ENCODE assay signal across 1 cellular context in the genomic region with DNA sequence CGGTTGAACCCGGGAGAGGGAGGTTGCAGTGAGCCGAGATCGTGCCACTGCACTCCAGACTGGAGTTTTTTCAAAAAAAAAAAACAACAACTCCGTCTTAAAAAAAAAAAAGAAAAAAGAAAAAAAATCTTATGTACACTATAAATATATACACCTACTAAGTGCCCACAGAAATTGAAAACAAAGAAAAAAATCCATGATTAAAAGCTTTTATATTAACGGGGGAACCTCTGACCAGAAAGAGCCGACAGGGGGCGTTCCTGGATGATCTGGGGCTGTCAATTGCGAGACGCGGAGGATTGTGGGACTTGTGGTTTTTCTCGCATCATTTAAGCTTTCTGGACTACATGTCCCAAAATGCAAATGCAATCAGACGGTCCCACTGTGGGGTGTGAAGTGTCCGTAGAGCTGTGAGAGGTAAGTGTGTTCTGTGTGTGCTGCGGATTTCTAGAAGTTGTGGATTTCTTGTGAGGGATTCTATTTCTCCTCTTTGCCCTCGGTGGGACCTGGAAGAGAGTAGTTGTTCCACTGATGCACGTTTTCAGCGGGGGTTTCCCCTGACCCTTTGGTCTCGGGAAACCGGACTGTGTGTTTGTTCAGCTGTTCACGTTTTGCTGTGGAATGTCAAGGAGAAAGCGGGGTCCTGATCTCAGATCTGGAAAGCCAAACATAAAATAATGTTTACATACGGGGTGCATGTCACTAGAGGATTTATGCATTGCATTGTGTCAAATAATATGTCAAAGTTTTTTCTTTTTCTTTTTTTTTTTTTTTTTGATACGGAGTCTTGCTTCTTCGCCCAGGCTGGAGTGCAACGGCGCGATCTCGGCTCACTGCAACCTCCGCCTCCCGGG.
A peak's percentile ranks its signal among the peaks of the same experiment; 100 is the strongest.
TF ChIP-seq lines count a peak whose summit lies in the region.

A gene with protein sequence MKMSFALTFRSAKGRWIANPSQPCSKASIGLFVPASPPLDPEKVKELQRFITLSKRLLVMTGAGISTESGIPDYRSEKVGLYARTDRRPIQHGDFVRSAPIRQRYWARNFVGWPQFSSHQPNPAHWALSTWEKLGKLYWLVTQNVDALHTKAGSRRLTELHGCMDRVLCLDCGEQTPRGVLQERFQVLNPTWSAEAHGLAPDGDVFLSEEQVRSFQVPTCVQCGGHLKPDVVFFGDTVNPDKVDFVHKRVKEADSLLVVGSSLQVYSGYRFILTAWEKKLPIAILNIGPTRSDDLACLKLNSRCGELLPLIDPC (plus strand): TSS at position 360 of the 854 bp plus-strand sequence. CDS start 1,241 bp downstream, outside the sequence.

TF ChIP-seq in K562, 482 proteins besides CTCF, POLR2A, EP300 and RAD21 (continued from another document and continues in another):
- TF ChIP-seq, protein P1, sequence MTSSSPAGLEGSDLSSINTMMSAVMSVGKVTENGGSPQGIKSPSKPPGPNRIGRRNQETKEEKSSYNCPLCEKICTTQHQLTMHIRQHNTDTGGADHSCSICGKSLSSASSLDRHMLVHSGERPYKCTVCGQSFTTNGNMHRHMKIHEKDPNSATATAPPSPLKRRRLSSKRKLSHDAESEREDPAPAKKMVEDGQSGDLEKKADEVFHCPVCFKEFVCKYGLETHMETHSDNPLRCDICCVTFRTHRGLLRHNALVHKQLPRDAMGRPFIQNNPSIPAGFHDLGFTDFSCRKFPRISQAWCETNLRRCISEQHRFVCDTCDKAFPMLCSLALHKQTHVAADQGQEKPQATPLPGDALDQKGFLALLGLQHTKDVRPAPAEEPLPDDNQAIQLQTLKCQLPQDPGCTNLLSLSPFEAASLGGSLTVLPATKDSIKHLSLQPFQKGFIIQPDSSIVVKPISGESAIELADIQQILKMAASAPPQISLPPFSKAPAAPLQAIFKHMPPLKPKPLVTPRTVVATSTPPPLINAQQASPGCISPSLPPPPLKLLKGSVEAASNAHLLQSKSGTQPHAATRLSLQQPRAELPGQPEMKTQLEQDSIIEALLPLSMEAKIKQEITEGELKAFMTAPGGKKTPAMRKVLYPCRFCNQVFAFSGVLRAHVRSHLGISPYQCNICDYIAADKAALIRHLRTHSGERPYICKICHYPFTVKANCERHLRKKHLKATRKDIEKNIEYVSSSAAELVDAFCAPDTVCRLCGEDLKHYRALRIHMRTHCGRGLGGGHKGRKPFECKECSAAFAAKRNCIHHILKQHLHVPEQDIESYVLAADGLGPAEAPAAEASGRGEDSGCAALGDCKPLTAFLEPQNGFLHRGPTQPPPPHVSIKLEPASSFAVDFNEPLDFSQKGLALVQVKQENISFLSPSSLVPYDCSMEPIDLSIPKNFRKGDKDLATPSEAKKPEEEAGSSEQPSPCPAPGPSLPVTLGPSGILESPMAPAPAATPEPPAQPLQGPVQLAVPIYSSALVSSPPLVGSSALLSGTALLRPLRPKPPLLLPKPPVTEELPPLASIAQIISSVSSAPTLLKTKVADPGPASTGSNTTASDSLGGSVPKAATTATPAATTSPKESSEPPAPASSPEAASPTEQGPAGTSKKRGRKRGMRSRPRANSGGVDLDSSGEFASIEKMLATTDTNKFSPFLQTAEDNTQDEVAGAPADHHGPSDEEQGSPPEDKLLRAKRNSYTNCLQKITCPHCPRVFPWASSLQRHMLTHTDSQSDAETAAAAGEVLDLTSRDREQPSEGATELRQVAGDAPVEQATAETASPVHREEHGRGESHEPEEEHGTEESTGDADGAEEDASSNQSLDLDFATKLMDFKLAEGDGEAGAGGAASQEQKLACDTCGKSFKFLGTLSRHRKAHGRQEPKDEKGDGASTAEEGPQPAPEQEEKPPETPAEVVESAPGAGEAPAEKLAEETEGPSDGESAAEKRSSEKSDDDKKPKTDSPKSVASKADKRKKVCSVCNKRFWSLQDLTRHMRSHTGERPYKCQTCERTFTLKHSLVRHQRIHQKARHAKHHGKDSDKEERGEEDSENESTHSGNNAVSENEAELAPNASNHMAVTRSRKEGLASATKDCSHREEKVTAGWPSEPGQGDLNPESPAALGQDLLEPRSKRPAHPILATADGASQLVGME (CRISPR knock-in tag; IDR thresholded peaks at IDR 0.05), result no peak
- TF ChIP-seq, protein P2, sequence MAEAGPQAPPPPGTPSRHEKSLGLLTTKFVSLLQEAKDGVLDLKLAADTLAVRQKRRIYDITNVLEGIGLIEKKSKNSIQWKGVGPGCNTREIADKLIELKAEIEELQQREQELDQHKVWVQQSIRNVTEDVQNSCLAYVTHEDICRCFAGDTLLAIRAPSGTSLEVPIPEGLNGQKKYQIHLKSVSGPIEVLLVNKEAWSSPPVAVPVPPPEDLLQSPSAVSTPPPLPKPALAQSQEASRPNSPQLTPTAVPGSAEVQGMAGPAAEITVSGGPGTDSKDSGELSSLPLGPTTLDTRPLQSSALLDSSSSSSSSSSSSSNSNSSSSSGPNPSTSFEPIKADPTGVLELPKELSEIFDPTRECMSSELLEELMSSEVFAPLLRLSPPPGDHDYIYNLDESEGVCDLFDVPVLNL (CRISPR knock-in tag; IDR thresholded peaks at IDR 0.05; ENCODE audit: low read depth), result no peak
- TF ChIP-seq, protein P3, sequence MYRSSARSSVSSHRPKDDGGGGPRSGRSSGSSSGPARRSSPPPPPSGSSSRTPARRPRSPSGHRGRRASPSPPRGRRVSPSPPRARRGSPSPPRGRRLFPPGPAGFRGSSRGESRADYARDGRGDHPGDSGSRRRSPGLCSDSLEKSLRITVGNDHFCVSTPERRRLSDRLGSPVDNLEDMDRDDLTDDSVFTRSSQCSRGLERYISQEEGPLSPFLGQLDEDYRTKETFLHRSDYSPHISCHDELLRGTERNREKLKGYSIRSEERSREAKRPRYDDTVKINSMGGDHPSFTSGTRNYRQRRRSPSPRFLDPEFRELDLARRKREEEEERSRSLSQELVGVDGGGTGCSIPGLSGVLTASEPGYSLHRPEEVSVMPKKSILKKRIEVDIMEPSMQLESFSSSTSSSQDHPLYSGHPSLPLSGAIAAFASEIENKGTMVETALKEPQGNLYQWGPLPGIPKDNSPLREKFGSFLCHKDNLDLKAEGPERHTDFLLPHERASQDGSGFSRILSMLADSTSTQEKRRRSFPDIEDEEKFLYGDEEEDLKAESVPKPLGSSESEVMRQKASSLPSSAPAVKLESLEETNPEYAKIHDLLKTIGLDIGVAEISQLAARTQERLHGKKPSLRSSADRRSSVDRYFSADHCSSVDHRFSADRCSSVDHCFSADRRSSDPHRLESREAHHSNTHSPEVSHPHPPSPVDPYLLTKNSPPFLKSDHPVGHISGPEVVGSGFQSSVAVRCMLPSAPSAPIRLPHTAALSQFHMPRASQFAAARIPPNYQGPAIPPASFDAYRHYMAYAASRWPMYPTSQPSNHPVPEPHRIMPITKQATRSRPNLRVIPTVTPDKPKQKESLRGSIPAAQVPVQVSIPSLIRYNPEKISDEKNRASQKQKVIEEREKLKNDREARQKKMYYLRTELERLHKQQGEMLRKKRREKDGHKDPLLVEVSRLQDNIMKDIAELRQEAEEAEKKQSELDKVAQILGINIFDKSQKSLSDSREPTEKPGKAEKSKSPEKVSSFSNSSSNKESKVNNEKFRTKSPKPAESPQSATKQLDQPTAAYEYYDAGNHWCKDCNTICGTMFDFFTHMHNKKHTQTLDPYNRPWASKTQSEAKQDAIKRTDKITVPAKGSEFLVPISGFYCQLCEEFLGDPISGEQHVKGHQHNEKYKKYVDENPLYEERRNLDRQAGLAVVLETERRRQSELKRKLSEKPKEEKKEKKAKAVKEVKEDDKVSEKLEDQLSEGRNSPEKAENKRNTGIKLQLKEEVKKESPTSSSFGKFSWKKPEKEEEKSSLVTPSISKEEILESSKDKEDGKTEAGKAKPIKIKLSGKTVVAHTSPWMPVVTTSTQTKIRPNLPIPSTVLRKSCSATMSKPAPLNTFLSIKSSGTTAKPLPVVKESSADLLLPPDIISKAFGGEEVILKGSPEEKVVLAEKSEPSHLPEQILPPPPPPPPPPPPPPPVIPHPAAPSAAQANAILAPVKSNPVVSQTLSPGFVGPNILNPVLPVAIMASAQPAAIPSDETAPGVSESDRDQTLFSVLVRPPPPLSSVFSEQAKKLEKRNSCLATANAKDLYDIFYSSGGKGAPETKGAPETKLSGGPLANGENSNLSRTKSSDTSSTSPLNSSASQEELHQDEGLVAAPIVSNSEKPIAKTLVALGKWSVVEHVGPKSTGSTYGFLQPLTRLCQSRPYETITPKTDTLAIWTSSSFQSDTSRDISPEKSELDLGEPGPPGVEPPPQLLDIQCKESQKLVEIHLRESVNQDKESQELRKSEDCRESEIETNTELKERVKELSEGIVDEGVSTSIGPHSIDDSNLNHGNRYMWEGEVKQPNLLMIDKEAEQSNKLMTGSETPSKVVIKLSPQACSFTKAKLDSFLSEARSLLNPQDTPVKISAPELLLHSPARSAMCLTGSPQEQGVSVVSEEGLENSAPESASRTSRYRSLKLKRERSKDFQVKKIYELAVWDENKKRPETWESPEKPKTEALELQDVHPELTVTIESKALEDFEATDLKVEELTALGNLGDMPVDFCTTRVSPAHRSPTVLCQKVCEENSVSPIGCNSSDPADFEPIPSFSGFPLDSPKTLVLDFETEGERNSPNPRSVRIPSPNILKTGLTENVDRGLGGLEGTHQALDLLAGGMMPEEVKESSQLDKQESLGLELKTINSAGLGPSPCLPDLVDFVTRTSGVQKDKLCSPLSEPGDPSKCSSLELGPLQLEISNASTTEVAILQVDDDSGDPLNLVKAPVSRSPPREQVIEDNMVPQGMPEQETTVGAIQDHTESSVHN (IDR thresholded peaks at IDR 0.05; ENCODE audit: borderline replicate concordance in 1 of 2, low read depth in 1 of 2), result peak in 1 of 2 experiments; percentile 91; a peak in 2 of 4 replicates
- TF ChIP-seq ZNF347 (CRISPR knock-in tag; IDR thresholded peaks at IDR 0.05; ENCODE audit: low read depth), result no peak
- TF ChIP-seq ZNF12 (CRISPR knock-in tag; IDR thresholded peaks at IDR 0.05), result no peak
- TF ChIP-seq MCM2 (IDR thresholded peaks at IDR 0.05; ENCODE audit: low read depth), result no peak
- TF ChIP-seq, protein P4, sequence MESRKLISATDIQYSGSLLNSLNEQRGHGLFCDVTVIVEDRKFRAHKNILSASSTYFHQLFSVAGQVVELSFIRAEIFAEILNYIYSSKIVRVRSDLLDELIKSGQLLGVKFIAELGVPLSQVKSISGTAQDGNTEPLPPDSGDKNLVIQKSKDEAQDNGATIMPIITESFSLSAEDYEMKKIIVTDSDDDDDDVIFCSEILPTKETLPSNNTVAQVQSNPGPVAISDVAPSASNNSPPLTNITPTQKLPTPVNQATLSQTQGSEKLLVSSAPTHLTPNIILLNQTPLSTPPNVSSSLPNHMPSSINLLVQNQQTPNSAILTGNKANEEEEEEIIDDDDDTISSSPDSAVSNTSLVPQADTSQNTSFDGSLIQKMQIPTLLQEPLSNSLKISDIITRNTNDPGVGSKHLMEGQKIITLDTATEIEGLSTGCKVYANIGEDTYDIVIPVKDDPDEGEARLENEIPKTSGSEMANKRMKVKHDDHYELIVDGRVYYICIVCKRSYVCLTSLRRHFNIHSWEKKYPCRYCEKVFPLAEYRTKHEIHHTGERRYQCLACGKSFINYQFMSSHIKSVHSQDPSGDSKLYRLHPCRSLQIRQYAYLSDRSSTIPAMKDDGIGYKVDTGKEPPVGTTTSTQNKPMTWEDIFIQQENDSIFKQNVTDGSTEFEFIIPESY (CRISPR knock-in tag; IDR thresholded peaks at IDR 0.05), result peak; percentile 46; the same call in 1 of the 2 replicates
- no peak for TF ChIP-seq ZNF184 (CRISPR knock-in tag; IDR thresholded peaks at IDR 0.05)
- TF ChIP-seq ZNF707 (CRISPR knock-in tag; conservative IDR thresholded peaks at IDR 0.05), result no peak
- peak; percentile 76 for TF ChIP-seq DPF2 (IDR thresholded peaks at IDR 0.05)
- TF ChIP-seq, protein P5, sequence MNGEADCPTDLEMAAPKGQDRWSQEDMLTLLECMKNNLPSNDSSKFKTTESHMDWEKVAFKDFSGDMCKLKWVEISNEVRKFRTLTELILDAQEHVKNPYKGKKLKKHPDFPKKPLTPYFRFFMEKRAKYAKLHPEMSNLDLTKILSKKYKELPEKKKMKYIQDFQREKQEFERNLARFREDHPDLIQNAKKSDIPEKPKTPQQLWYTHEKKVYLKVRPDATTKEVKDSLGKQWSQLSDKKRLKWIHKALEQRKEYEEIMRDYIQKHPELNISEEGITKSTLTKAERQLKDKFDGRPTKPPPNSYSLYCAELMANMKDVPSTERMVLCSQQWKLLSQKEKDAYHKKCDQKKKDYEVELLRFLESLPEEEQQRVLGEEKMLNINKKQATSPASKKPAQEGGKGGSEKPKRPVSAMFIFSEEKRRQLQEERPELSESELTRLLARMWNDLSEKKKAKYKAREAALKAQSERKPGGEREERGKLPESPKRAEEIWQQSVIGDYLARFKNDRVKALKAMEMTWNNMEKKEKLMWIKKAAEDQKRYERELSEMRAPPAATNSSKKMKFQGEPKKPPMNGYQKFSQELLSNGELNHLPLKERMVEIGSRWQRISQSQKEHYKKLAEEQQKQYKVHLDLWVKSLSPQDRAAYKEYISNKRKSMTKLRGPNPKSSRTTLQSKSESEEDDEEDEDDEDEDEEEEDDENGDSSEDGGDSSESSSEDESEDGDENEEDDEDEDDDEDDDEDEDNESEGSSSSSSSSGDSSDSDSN (IDR thresholded peaks at IDR 0.05; ENCODE audit: borderline replicate concordance in 1 of 2, low read depth in 2 of 2, low read length in 2 of 2), result no peak
- TF ChIP-seq, protein P6, sequence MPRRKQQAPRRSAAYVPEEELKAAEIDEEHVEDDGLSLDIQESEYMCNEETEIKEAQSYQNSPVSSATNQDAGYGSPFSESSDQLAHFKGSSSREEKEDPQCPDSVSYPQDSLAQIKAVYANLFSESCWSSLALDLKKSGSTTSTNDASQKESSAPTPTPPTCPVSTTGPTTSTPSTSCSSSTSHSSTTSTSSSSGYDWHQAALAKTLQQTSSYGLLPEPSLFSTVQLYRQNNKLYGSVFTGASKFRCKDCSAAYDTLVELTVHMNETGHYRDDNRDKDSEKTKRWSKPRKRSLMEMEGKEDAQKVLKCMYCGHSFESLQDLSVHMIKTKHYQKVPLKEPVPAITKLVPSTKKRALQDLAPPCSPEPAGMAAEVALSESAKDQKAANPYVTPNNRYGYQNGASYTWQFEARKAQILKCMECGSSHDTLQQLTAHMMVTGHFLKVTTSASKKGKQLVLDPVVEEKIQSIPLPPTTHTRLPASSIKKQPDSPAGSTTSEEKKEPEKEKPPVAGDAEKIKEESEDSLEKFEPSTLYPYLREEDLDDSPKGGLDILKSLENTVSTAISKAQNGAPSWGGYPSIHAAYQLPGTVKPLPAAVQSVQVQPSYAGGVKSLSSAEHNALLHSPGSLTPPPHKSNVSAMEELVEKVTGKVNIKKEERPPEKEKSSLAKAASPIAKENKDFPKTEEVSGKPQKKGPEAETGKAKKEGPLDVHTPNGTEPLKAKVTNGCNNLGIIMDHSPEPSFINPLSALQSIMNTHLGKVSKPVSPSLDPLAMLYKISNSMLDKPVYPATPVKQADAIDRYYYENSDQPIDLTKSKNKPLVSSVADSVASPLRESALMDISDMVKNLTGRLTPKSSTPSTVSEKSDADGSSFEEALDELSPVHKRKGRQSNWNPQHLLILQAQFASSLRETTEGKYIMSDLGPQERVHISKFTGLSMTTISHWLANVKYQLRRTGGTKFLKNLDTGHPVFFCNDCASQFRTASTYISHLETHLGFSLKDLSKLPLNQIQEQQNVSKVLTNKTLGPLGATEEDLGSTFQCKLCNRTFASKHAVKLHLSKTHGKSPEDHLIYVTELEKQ (CRISPR knock-in tag; IDR thresholded peaks at IDR 0.05), result no peak
- TF ChIP-seq ETV1 (tag; conservative IDR thresholded peaks at IDR 0.05; ENCODE audit: low read depth), result no peak
- TF ChIP-seq ZNF785 (CRISPR knock-in tag; IDR thresholded peaks at IDR 0.05), result no peak
- TF ChIP-seq, protein P7, sequence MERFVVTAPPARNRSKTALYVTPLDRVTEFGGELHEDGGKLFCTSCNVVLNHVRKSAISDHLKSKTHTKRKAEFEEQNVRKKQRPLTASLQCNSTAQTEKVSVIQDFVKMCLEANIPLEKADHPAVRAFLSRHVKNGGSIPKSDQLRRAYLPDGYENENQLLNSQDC (CRISPR knock-in tag; IDR thresholded peaks at IDR 0.05), result no peak
- TF ChIP-seq, protein P8, sequence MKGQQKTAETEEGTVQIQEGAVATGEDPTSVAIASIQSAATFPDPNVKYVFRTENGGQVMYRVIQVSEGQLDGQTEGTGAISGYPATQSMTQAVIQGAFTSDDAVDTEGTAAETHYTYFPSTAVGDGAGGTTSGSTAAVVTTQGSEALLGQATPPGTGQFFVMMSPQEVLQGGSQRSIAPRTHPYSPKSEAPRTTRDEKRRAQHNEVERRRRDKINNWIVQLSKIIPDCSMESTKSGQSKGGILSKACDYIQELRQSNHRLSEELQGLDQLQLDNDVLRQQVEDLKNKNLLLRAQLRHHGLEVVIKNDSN (CRISPR knock-in tag; IDR thresholded peaks at IDR 0.05), result no peak
- peak; percentile 63; the same call in 1 of the 2 replicates for TF ChIP-seq CREB1 (IDR thresholded peaks at IDR 0.05)
- TF ChIP-seq CREB1 (CRISPR knock-in tag; IDR thresholded peaks at IDR 0.05), result peak; percentile 61; the same call in 1 of the 2 replicates
